Comparison of ENCODE assay signal across 9 cellular contexts in genomic region chr22:36355362-36355761, GRCh38. TPM values are rescaled to one million over a fixed set of nuclear protein-coding genes. Genes with fewer than 3 reads are reported as not detected.
DNase-seq lines count a peak whose midpoint lies in the region; ATAC-seq and TF ChIP-seq lines count a peak whose summit lies in the region.
"Had no signal": no experiment of that assay in that cellular context is flagged by ENCODE, and none has a peak within 500 bp of the region (broad histone marks: within the 10 kb centered on the region; RNA-seq: fewer than 3 reads in every experiment).

No MANE protein-coding gene starts in this region.

- peak overlapping the region; percentile 85 to 98 (median 93) for H3K27ac Mint-ChIP-seq in naive thymus-derived CD4-positive, alpha-beta T cell

- no peak for ATAC-seq in naive thymus-derived CD4-positive, alpha-beta T cell
- ATAC-seq in GM19467 (IDR thresholded peaks at IDR 0.05; ENCODE audit: unreplicated experiment), result no peak

- H3K27me3 ChIP-seq in AG04450 (ENCODE audit: control insufficient read depth, insufficient read depth, low read length), result no peaks in the 10 kb centered on the region
- no peaks in the 10 kb centered on the region for H3K27me3 ChIP-seq in NT2/D1 (ENCODE audit: insufficient read depth, insufficient read length)
- no peaks in the 10 kb centered on the region for H3K27me3 ChIP-seq in naive thymus-derived CD4-positive, alpha-beta T cell (ENCODE audit: control insufficient read depth in 2 of 2, insufficient read depth in 2 of 2, low read length in 2 of 2)

- H3K36me3 ChIP-seq in NT2/D1 (ENCODE audit: insufficient read depth, insufficient read length, low read length), result peaks cover 18% of the 10 kb centered on the region
- peaks cover 4 to 5% (median 5%) of the 10 kb centered on the region in 3 experiments for H3K36me3 ChIP-seq in naive thymus-derived CD4-positive, alpha-beta T cell (ENCODE audit: control insufficient read depth in 2 of 3, insufficient read depth in 3 of 3, low read length in 3 of 3)

- H3K9me3 ChIP-seq in AG04450 (ENCODE audit: control insufficient read depth, insufficient read depth, low read length) (peaks cover 5% of the 10 kb centered on the region; the same call in 1 of the 2 replicates), NT2/D1 (ENCODE audit: insufficient read depth, low read length) (no peaks in the 10 kb centered on the region)
- no peaks in the 10 kb centered on the region for H3K9me3 ChIP-seq in naive thymus-derived CD4-positive, alpha-beta T cell (ENCODE audit: control insufficient read depth in 2 of 3, low read length in 3 of 3)

- CTCF ChIA-PET in AG04450 (lab: Charles Lee), result interaction anchor here (0.6 to 1.3 kb wide), 3 partner anchors 9 to 904 kb away, joined by 3 read pairs; no protein-coding TSS in a partner anchor
- CTCF ChIA-PET in naive thymus-derived CD4-positive, alpha-beta T cell (lab: Charles Lee), result interaction anchor here (0.5 to 2.6 kb wide), 4 partner anchors 10 to 1025 kb away, joined by 3 to 15 read pairs (median 6); no protein-coding TSS in a partner anchor

- DNase-seq in AG04450 (ENCODE audit: low read depth, low spot score) (no peak), NT2/D1 (ENCODE audit: low read depth, low spot score) (no peak), choroid plexus epithelial cell (ENCODE audit: low read depth) (peak; percentile 66), pons (ENCODE audit: low spot score) (no peak), NCI-H1417 treated with DMSO at 0.1 percent for 48 hours (lab: John Stamatoyannopoulos, UW) (no peak), GM03348 (ENCODE audit: low spot score) (no peak)
- DNase-seq in naive thymus-derived CD4-positive, alpha-beta T cell, result no peak
- DNase-seq: DMS79 treated with DMSO at 0.1 percent for 48 hours had no signal

- H3K27ac ChIP-seq in AG04450 (ENCODE audit: low read depth, low read length), result peak overlapping the region; percentile 98
- H3K27ac ChIP-seq in naive thymus-derived CD4-positive, alpha-beta T cell (ENCODE audit: low read depth, low read length), result peak overlapping the region; percentile 63

- intact Hi-C loops in naive thymus-derived CD4-positive, alpha-beta T cell (cut with micrococcal nuclease), result loop anchor here in 1 of 2 donors (1.0 kb wide), 1 partner anchor 22 kb away; no protein-coding TSS in a partner anchor

- TF ChIP-seq CTCF in AG04450 (IDR thresholded peaks at IDR 0.05; ENCODE audit: low read depth, low read length) (no peak), choroid plexus epithelial cell (conservative IDR thresholded peaks at IDR 0.05; ENCODE audit: low read depth, low read length) (no peak)

- H3K27me3 Mint-ChIP-seq in naive thymus-derived CD4-positive, alpha-beta T cell, result no peaks in the 10 kb centered on the region

- H3K4me3 Mint-ChIP-seq in naive thymus-derived CD4-positive, alpha-beta T cell, result peak overlapping the region; percentile 67 to 88 (median 78)

- H3K4me3 ChIP-seq in AG04450 (ENCODE audit: low read depth, low read length) (peak overlapping the region; percentile 29), NT2/D1 (ENCODE audit: insufficient read length, low read depth) (no peak overlapping the region), choroid plexus epithelial cell (ENCODE audit: low read depth, low read length) (no peak overlapping the region)
- H3K4me3 ChIP-seq in naive thymus-derived CD4-positive, alpha-beta T cell (ENCODE audit: low read length), result peak overlapping the region; percentile 14

- peaks cover 75 to 100% (median 96%) of the 10 kb centered on the region in 7 donors for H3K4me1 Mint-ChIP-seq in naive thymus-derived CD4-positive, alpha-beta T cell

- H3K9me3 Mint-ChIP-seq in naive thymus-derived CD4-positive, alpha-beta T cell, result peaks cover 0 to 2% (median 0%) of the 10 kb centered on the region in 11 donors

- POLR2A ChIA-PET in AG04450 (lab: Yijun Ruan, JAX), result interaction anchor here (0.6 to 2.4 kb wide), 7 partner anchors 9 to 117 kb away, joined by 3 to 16 read pairs (median 4); no protein-coding TSS in a partner anchor
- POLR2A ChIA-PET in naive thymus-derived CD4-positive, alpha-beta T cell (lab: Charles Lee), result interaction anchor here (0.9 to 47.8 kb wide), 5 partner anchors 1 to 151 kb away, joined by 3 to 1512 read pairs (median 3); partner anchors contain the start of gene MYH9

- peaks cover 30% of the 10 kb centered on the region for H3K4me1 ChIP-seq in NT2/D1 (ENCODE audit: insufficient read depth, insufficient read length)
- peaks cover 95 to 97% of the 10 kb centered on the region in 2 donors for H3K4me1 ChIP-seq in naive thymus-derived CD4-positive, alpha-beta T cell (ENCODE audit: control insufficient read depth in 2 of 2, insufficient read depth in 2 of 2, low read length in 2 of 2)

- H3K36me3 Mint-ChIP-seq in naive thymus-derived CD4-positive, alpha-beta T cell, result peaks cover 0 to 21% (median 4%) of the 10 kb centered on the region in 5 donors

- peak overlapping the region; percentile 3 for H3K9ac ChIP-seq in NT2/D1 (ENCODE audit: insufficient read length, low read depth)

RNA-seq across cellular contexts. Expression of gene MYH9, which starts 32.4 kb away (rescaled TPM):
- 338 and 432 TPM in 2 replicates for polyA plus RNA-seq in AG04450 (2011; rRNA removed)
- polyA minus RNA-seq in AG04450 (2011; rRNA and poly(A)+ RNA removed), result 1,487 and 1,729 TPM in 2 replicates
- 100 to 1,000 TPM; 650 to 900 (median 803) TPM for total RNA-seq in naive thymus-derived CD4-positive, alpha-beta T cell
- 100 to 1,000 TPM in 1 of 2 donors, 10 to 100 TPM in 1; 95.5 to 501 TPM for polyA plus RNA-seq in naive thymus-derived CD4-positive, alpha-beta T cell

Comparison
In these comparisons a context has a peak if more than half of its experiments do, and no peak if none do; other contexts are left out.
1. H3K4me3 ChIP-seq: peak in AG04450 (single experiment) and naive thymus-derived CD4-positive, alpha-beta T cell (single experiment); none in NT2/D1 (single experiment) and choroid plexus epithelial cell (single experiment).